In genomic region chr14:99544971-99545370, GRCh38 we compare ENCODE assay signal across 29 cellular contexts. TPM values are rescaled to one million over a fixed set of nuclear protein-coding genes. Genes with fewer than 3 reads are reported as not detected.
A peak's percentile ranks its signal among the peaks of the same experiment; 100 is the strongest.
DNase-seq lines count a peak whose midpoint lies in the region; ATAC-seq and TF ChIP-seq lines count a peak whose summit lies in the region.
"Had no signal": no experiment of that assay in that cellular context is flagged by ENCODE, and none has a peak within 500 bp of the region (broad histone marks: within the 10 kb centered on the region; RNA-seq: fewer than 3 reads in every experiment).

No MANE protein-coding gene starts in this region.

- no peaks in the 10 kb centered on the region for H3K79me2 ChIP-seq in H9 (ENCODE audit: insufficient read depth, low read length)
- peaks cover 3% of the 10 kb centered on the region for H3K79me2 ChIP-seq in trophoblast cell (ENCODE audit: control insufficient read depth, insufficient read depth, low read length, poor library complexity)

- H4K91ac ChIP-seq in H9 (ENCODE audit: insufficient read length, low read depth, low read length) (no peak overlapping the region), trophoblast cell (ENCODE audit: low read depth, low read length) (no peak overlapping the region)

- no peak overlapping the region for H4K5ac ChIP-seq in H9 (ENCODE audit: insufficient read length, low read depth, low read length)

- H3K4ac ChIP-seq in H9 (ENCODE audit: low read depth, low read length) (no peak overlapping the region), trophoblast cell (ENCODE audit: low read depth, low read length) (no peak overlapping the region)

- H2BK12ac ChIP-seq in H9 (ENCODE audit: insufficient read length, low read depth, low read length) (no peak overlapping the region), trophoblast cell (ENCODE audit: low read length) (no peak overlapping the region)

- no peak overlapping the region for H2AK5ac ChIP-seq in H9 (ENCODE audit: insufficient read length, low read length)
- H2AK5ac ChIP-seq in trophoblast cell (ENCODE audit: low read length), result no peak overlapping the region

- no peak for ATAC-seq in GM18519 (IDR thresholded peaks at IDR 0.05; ENCODE audit: low FRiP score, unreplicated experiment)
- no peak for ATAC-seq in sciatic nerve
- ATAC-seq: activated naive CD4-positive, alpha-beta T cell treated with anti-CD3 and anti-CD28 coated beads, Interleukin-2, amount 50 U/mL, for 72 hours; psoas muscle; upper lobe of right lung had no signal

- TF ChIP-seq EP300 in sigmoid colon (IDR thresholded peaks at IDR 0.05), result no peak

- H4K8ac ChIP-seq in H9 (replicated peaks; ENCODE audit: insufficient read length, low read depth, low read length) (no peak overlapping the region), trophoblast cell (ENCODE audit: low read depth, low read length) (no peak overlapping the region)

- H3K36me3 Mint-ChIP-seq in H9 (ENCODE audit: insufficient read depth in 1 of 3, low read depth in 3 of 3) (no peaks in the 10 kb centered on the region), mesothelial cell of epicardium (no peaks in the 10 kb centered on the region)
- H3K36me3 Mint-ChIP-seq: activated naive CD4-positive, alpha-beta T cell treated with anti-CD3 and anti-CD28 coated beads, Interleukin-2, amount 50 U/mL, for 72 hours had no signal

- H2BK120ac ChIP-seq in H9 (ENCODE audit: low read depth, low read length, poor library complexity, severe bottlenecking), result no peak overlapping the region
- no peak overlapping the region for H2BK120ac ChIP-seq in trophoblast cell (ENCODE audit: insufficient read depth, low read length, poor library complexity)

- no peaks in the 10 kb centered on the region for H3K79me1 ChIP-seq in H9 (ENCODE audit: insufficient read depth, low read depth, low read length, poor library complexity, severe bottlenecking)
- no peaks in the 10 kb centered on the region for H3K79me1 ChIP-seq in trophoblast cell (ENCODE audit: low read length)

- no peak overlapping the region for H3K56ac ChIP-seq in H9 (ENCODE audit: insufficient read length, low read depth, low read length)

- H3K18ac ChIP-seq in H9 (ENCODE audit: insufficient read length, low read depth, low read length) (no peak overlapping the region), trophoblast cell (ENCODE audit: low read length) (no peak overlapping the region)

- H3T11ph ChIP-seq in H9 (ENCODE audit: low read length), result no peak overlapping the region

- TF ChIP-seq CTCF in H9 (conservative IDR thresholded peaks at IDR 0.05) (no peak), mesothelial cell of epicardium (IDR thresholded peaks at IDR 0.05; ENCODE audit: unreplicated experiment) (no peak), sigmoid colon (IDR thresholded peaks at IDR 0.05) (no peak)

- H3K4me1 ChIP-seq in H9 (ENCODE audit: insufficient read depth, low read length) (no peaks in the 10 kb centered on the region; the same call in 1 of the 2 replicates), sigmoid colon (peaks cover 0 to 96% (median 88%) of the 10 kb centered on the region in 4 donors), trophoblast cell (ENCODE audit: control insufficient read depth in 1 of 2, insufficient read depth in 2 of 2, low read length in 2 of 2) (peaks cover 10 to 15% of the 10 kb centered on the region in 2 experiments)
- H3K4me1 ChIP-seq: upper lobe of right lung had no signal

- no peak overlapping the region for H3K27ac ChIP-seq in H9 (ENCODE audit: insufficient read length, low read depth, low read length)
- H3K27ac ChIP-seq in sigmoid colon, result peak overlapping the region in 3 of 4 donors; percentile 83 to 94 (median 91)
- H3K27ac ChIP-seq in trophoblast cell (ENCODE audit: low read depth, low read length), result no peak overlapping the region
- H3K27ac ChIP-seq: BLaER1 treated with 17β-estradiol and CSF1 and Interleukin-3, amounts not matched to agents 10 nM and 100 nM; coronary artery; neutrophil; psoas muscle; SJCRH30; upper lobe of right lung had no signal

- H3K27me3 Mint-ChIP-seq in H9 (ENCODE audit: low read depth), result no peaks in the 10 kb centered on the region; the same call in 1 of the 2 replicates
- H3K27me3 Mint-ChIP-seq in mesothelial cell of epicardium (ENCODE audit: low read depth), result no peaks in the 10 kb centered on the region
- H3K27me3 Mint-ChIP-seq: activated CD4-positive, alpha-beta memory T cell treated with anti-CD3 and anti-CD28 coated beads, Interleukin-2, amount 10 ng/mL, durations not matched to agents 7 days and 5 days had no signal

- H3K23me2 ChIP-seq in H9 (ENCODE audit: insufficient read length, low read depth, low read length, poor library complexity, severe bottlenecking), result no peaks in the 10 kb centered on the region

- no peak for TF ChIP-seq POLR2A in sigmoid colon (IDR thresholded peaks at IDR 0.05)

- intact Hi-C loops in sigmoid colon (cut with DNase I) (no loop called here), sciatic nerve (cut with DNase I) (no loop called here)

- H3K9ac ChIP-seq in H9 (ENCODE audit: extremely low read depth, insufficient read length, low read length), result no peak overlapping the region
- no peak overlapping the region for H3K9ac ChIP-seq in trophoblast cell (ENCODE audit: low read length)
- H3K9ac ChIP-seq: BLaER1 treated with 17β-estradiol and CSF1 and Interleukin-3, amounts not matched to agents 10 nM and 100 nM had no signal

- no peaks in the 10 kb centered on the region for H3K9me3 Mint-ChIP-seq in H9
- no peaks in the 10 kb centered on the region for H3K9me3 Mint-ChIP-seq in mesothelial cell of epicardium
- H3K9me3 Mint-ChIP-seq: activated CD4-positive, alpha-beta memory T cell treated with anti-CD3 and anti-CD28 coated beads, Interleukin-2, amount 10 ng/mL, durations not matched to agents 7 days and 5 days; activated naive CD4-positive, alpha-beta T cell treated with anti-CD3 and anti-CD28 coated beads, Interleukin-2, amount 50 U/mL, for 72 hours had no signal

- H3K36me3 ChIP-seq in sigmoid colon, result no peaks in the 10 kb centered on the region
- H3K36me3 ChIP-seq in trophoblast cell (ENCODE audit: control insufficient read depth in 1 of 2, insufficient read depth in 2 of 2, low read length in 2 of 2), result no peaks in the 10 kb centered on the region
- H3K36me3 ChIP-seq: BLaER1 treated with 17β-estradiol and CSF1 and Interleukin-3, amounts not matched to agents 10 nM and 100 nM; neutrophil; SJCRH30; upper lobe of right lung had no signal

- no peak overlapping the region for H4K12ac ChIP-seq in trophoblast cell (ENCODE audit: low read depth, low read length)

- H3K4me1 Mint-ChIP-seq in H9, result peaks cover 63 to 74% of the 10 kb centered on the region in 2 experiments
- peaks cover 69% of the 10 kb centered on the region for H3K4me1 Mint-ChIP-seq in mesothelial cell of epicardium
- H3K4me1 Mint-ChIP-seq: activated CD4-positive, alpha-beta memory T cell treated with anti-CD3 and anti-CD28 coated beads, Interleukin-2, amount 10 ng/mL, durations not matched to agents 7 days and 5 days had no signal

- H2AFZ ChIP-seq in H9 (ENCODE audit: low read length), result no peak overlapping the region
- H2AFZ ChIP-seq in trophoblast cell (ENCODE audit: insufficient read depth, low read length, poor library complexity), result no peak overlapping the region

- peak overlapping the region; percentile 23 to 85 (median 75); a peak in 5 of 7 replicates for H3K27ac Mint-ChIP-seq in H9
- peak overlapping the region; percentile 82 for H3K27ac Mint-ChIP-seq in mesothelial cell of epicardium
- H3K27ac Mint-ChIP-seq: activated CD4-positive, alpha-beta memory T cell treated with anti-CD3 and anti-CD28 coated beads, Interleukin-2, amount 10 ng/mL, durations not matched to agents 7 days and 5 days; activated naive CD4-positive, alpha-beta T cell treated with anti-CD3 and anti-CD28 coated beads, Interleukin-2, amount 50 U/mL, for 72 hours had no signal

- H3K27me3 ChIP-seq in H9 (ENCODE audit: insufficient read depth, low read length), result no peaks in the 10 kb centered on the region
- no peaks in the 10 kb centered on the region for H3K27me3 ChIP-seq in sigmoid colon
- H3K27me3 ChIP-seq in trophoblast cell (ENCODE audit: insufficient read depth, low read length), result no peaks in the 10 kb centered on the region
- H3K27me3 ChIP-seq: SJCRH30, upper lobe of right lung had no signal

- no peak for DNase-seq in H9
- peak; percentile 31 for DNase-seq in UCSD-AML1 (lab: John Stamatoyannopoulos, UW; ENCODE audit: unreplicated experiment)
- no peak for DNase-seq in mesothelial cell of epicardium (ENCODE audit: low spot score in 2 of 2, unreplicated experiment in 2 of 2)
- DNase-seq in sigmoid colon, result no peak
- DNase-seq in HPDE6-E6E7 (ENCODE audit: extremely low spot score), result no peak
- DNase-seq in trophoblast cell, result no peak
- no peak for DNase-seq in sciatic nerve (ENCODE audit: low spot score)
- DNase-seq: activated CD4-positive, alpha-beta memory T cell treated with anti-CD3 and anti-CD28 coated beads, Interleukin-2, amount 10 ng/mL, durations not matched to agents 7 days and 5 days; activated CD4-positive, alpha-beta T cell treated with anti-CD3 and anti-CD28 coated beads for 1 hour; activated CD8-positive, alpha-beta memory T cell treated with anti-CD3 and anti-CD28 coated beads, Interleukin-2, amount 50 U/mL, for 48 hours; anterior cingulate cortex; effector memory CD4-positive, alpha-beta T cell; GF-D8; head of caudate nucleus; NCI-H1105 treated with DMSO at 0.1 percent for 48 hours; NCI-H2029; NCI-H526 treated with DMSO at 0.1 percent for 48 hours; psoas muscle; SJCRH30; stimulated activated CD4-positive, alpha-beta T cell treated with anti-CD3 and anti-CD28 coated beads, Interleukin-2, amount 100 ng/mL, for 24 hours; T-helper 1 cell; upper lobe of right lung had no signal

- H3K23ac ChIP-seq in H9 (ENCODE audit: insufficient read length, low read depth, low read length) (no peak overlapping the region), trophoblast cell (ENCODE audit: low read length) (no peak overlapping the region)

- no peaks in the 10 kb centered on the region for H4K20me1 ChIP-seq in H9 (ENCODE audit: control insufficient read depth, insufficient read depth, insufficient read length)

- no peak overlapping the region for H3K4me2 ChIP-seq in H9 (ENCODE audit: insufficient read depth, insufficient read length, low read length)
- no peak overlapping the region for H3K4me2 ChIP-seq in trophoblast cell (ENCODE audit: low read length)
- H3K4me2 ChIP-seq: smooth muscle cell had no signal

- no peak overlapping the region for H2BK15ac ChIP-seq in H9 (ENCODE audit: low read depth, low read length)

- H3K4me3 Mint-ChIP-seq in H9 (no peak overlapping the region), mesothelial cell of epicardium (no peak overlapping the region)
- H3K4me3 Mint-ChIP-seq: activated CD4-positive, alpha-beta memory T cell treated with anti-CD3 and anti-CD28 coated beads, Interleukin-2, amount 10 ng/mL, durations not matched to agents 7 days and 5 days had no signal

- H3K14ac ChIP-seq in H9 (ENCODE audit: insufficient read depth, low read length), result no peak overlapping the region
- no peak overlapping the region for H3K14ac ChIP-seq in trophoblast cell (ENCODE audit: low read length)

- no CpG with 5 or more reads among the region's 12 CpGs for WGBS in H9 (ENCODE audit: extremely low coverage, insufficient read length, low lambda C conversion rate)
- WGBS in sigmoid colon, 2 donors, result 81% methylated on average over 12 of the region's 12 CpGs
- WGBS in trophoblast cell (ENCODE audit: extremely low coverage, insufficient coverage, insufficient read length), result no CpG with 5 or more reads among the region's 12 CpGs

- H3K9me3 ChIP-seq in H9 (ENCODE audit: control insufficient read depth, low read depth, low read length) (no peaks in the 10 kb centered on the region), sigmoid colon (no peaks in the 10 kb centered on the region), trophoblast cell (ENCODE audit: insufficient read depth, low read depth, low read length) (peaks cover 1% of the 10 kb centered on the region)
- H3K9me3 ChIP-seq: BLaER1 treated with 17β-estradiol and CSF1 and Interleukin-3, amounts not matched to agents 10 nM and 100 nM; neutrophil; psoas muscle; SJCRH30; upper lobe of right lung had no signal

- H3K4me3 ChIP-seq in sigmoid colon (no peak overlapping the region), trophoblast cell (ENCODE audit: low read depth, low read length) (no peak overlapping the region)
- H3K4me3 ChIP-seq: BLaER1 treated with 17β-estradiol and CSF1 and Interleukin-3, amounts not matched to agents 10 nM and 100 nM; coronary artery; lung; psoas muscle; SJCRH30; smooth muscle cell; upper lobe of right lung had no signal

- H2BK20ac ChIP-seq in H9 (ENCODE audit: low read depth, low read length, poor library complexity, severe bottlenecking), result no peak overlapping the region

- H2BK5ac ChIP-seq in H9 (ENCODE audit: insufficient read length, low read length) (no peak overlapping the region), trophoblast cell (ENCODE audit: low read depth, low read length, poor library complexity) (no peak overlapping the region)

RNA-seq across cellular contexts. Expression of gene CCDC85C, which starts 59.0 kb away (rescaled TPM):
- total RNA-seq in H9 (2021) (33.2 and 36.3 TPM in 2 replicates), mesothelial cell of epicardium (82.2 to 85.2 TPM (median 82.3 TPM) in 3 replicates), sigmoid colon (10 to 100 TPM; 11.4 to 31.9 (median 23.9) TPM), sciatic nerve (9.0 TPM)
- polyA plus RNA-seq in sigmoid colon, result 10 to 100 TPM; 12.6 to 79.0 (median 49.9) TPM
- polyA plus RNA-seq in trophoblast cell (2013), result 17.0 and 18.1 TPM in 2 replicates

Comparison
In these comparisons a context has a peak if more than half of its experiments do, and no peak if none do; other contexts are left out.
1. H3K27ac ChIP-seq: peak in sigmoid colon (3 of 4); none in H9 (single experiment) and trophoblast cell (single experiment).